In genomic region chr5:130323804-130324454, GRCh38 we compare ENCODE assay signal across 8 cellular contexts.
DNase-seq lines count a peak whose midpoint lies in the region; ATAC-seq, FAIRE-seq and TF ChIP-seq lines count a peak whose summit lies in the region.

No MANE protein-coding gene starts in this region.

- ATAC-seq in GM18907 (IDR thresholded peaks at IDR 0.05; ENCODE audit: unreplicated experiment) (peak; percentile 100), HG02884 (IDR thresholded peaks at IDR 0.05; ENCODE audit: unreplicated experiment) (peak; percentile 100)

- TF ChIP-seq POLR2A in H54 (IDR thresholded peaks at IDR 0.05; ENCODE audit: low read depth, low read length) = no peak

- no peak for FAIRE-seq in H54 (lab: Jason Lieb, UNC)

- DNase-seq in NAMALWA (ENCODE audit: low spot score) (peak; percentile 89), kidney tubule cell (ENCODE audit: low spot score) (peak; percentile 12), H54 (ENCODE audit: insufficient read length, low spot score) (no peak), superior temporal gyrus (ENCODE audit: extremely low spot score) (no peak), ecto neural progenitor cell (ENCODE audit: low spot score) (no peak)
- no peak for DNase-seq in activated CD4-positive, alpha-beta T cell treated with anti-CD3 and anti-CD28 coated beads for 48 hours

Comparison
In these comparisons a context has a peak if more than half of its experiments do, and no peak if none do; other contexts are left out.
1. DNase-seq: peak in NAMALWA (single experiment) and kidney tubule cell (single experiment); none in activated CD4-positive, alpha-beta T cell treated with anti-CD3 and anti-CD28 coated beads for 48 hours (single experiment), H54 (single experiment), superior temporal gyrus (single experiment) and ecto neural progenitor cell (single experiment).